In genomic region chr16:83925095-83925905, GRCh38 we compare ENCODE assay signal across 1 cellular context.
TF ChIP-seq lines count a peak whose summit lies in the region.

No MANE protein-coding gene starts in this region.

TF ChIP-seq in H1, 55 proteins besides CTCF, POLR2A, EP300 and RAD21:
- TF ChIP-seq TBP (IDR thresholded peaks at IDR 0.05; ENCODE audit: low read depth, low read length): no peak
- TF ChIP-seq TCF12 (IDR thresholded peaks at IDR 0.05; ENCODE audit: low read depth, low read length): no peak
- TF ChIP-seq SIN3A (conservative IDR thresholded peaks at IDR 0.05 in 1 of 2, IDR thresholded peaks at IDR 0.05 in 1 of 2; ENCODE audit: low read depth in 1 of 2, low read length in 2 of 2): no peak
- TF ChIP-seq YY1 (IDR thresholded peaks at IDR 0.05; ENCODE audit: low read depth, low read length): no peak
- no peak for TF ChIP-seq POLR2AphosphoS5 (IDR thresholded peaks at IDR 0.05; ENCODE audit: low read depth, low read length)
- no peak for TF ChIP-seq MAFK (IDR thresholded peaks at IDR 0.05; ENCODE audit: low read depth, low read length)
- no peak for TF ChIP-seq TEAD4 (IDR thresholded peaks at IDR 0.05; ENCODE audit: low read depth, low read length)
- TF ChIP-seq POU5F1 (IDR thresholded peaks at IDR 0.05; ENCODE audit: low read depth, low read length): no peak
- no peak for TF ChIP-seq CTBP2 (IDR thresholded peaks at IDR 0.05; ENCODE audit: borderline replicate concordance, insufficient read depth, insufficient read length, low read length)
- TF ChIP-seq KDM1A (IDR thresholded peaks at IDR 0.05; ENCODE audit: borderline replicate concordance, low read length): no peak
- TF ChIP-seq SRF (IDR thresholded peaks at IDR 0.05; ENCODE audit: low read depth, low read length): no peak
- TF ChIP-seq SP1 (IDR thresholded peaks at IDR 0.05; ENCODE audit: low read depth, low read length): no peak
- no peak for TF ChIP-seq EGR1 (IDR thresholded peaks at IDR 0.05; ENCODE audit: borderline replicate concordance, low read depth, low read length)
- TF ChIP-seq RXRA (IDR thresholded peaks at IDR 0.05; ENCODE audit: insufficient read depth, low read depth, low read length): no peak
- no peak for TF ChIP-seq CHD7 (IDR thresholded peaks at IDR 0.05; ENCODE audit: insufficient replicate concordance, low read length)
